1 cellular context compared by ENCODE assay signal in the genomic region with DNA sequence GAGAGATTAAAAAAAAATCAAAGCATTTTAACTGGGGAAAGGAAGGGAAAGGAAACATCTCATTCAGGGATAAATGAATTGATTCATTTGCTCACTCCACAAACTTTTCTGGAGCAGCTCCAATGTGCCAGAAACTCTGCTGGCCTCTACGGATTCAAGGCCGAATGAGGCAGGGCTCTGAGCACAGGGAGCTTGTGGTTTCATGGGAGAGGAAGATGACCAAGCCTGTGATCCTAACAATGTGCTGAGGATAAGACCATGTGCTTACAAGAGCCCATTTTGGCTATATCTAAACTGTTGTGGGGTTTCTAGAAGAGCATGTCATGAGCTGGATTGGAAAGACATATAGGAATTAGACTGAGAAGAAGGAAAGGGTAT.
TF ChIP-seq lines count a peak whose summit lies in the region.

No MANE protein-coding gene starts in this region.

TF ChIP-seq in IMR-90, 13 proteins besides CTCF, POLR2A, EP300 and RAD21:
- TF ChIP-seq FOS (IDR thresholded peaks at IDR 0.05; ENCODE audit: low read depth, low read length) = no peak
- no peak for TF ChIP-seq NFE2L2 (IDR thresholded peaks at IDR 0.05; ENCODE audit: low read depth, low read length)
- TF ChIP-seq MAFK (IDR thresholded peaks at IDR 0.05; ENCODE audit: low read depth, low read length) = no peak
- no peak for TF ChIP-seq MAZ (IDR thresholded peaks at IDR 0.05; ENCODE audit: borderline replicate concordance, low read depth, low read length)
- no peak for TF ChIP-seq BHLHE40 (IDR thresholded peaks at IDR 0.05; ENCODE audit: low read depth, low read length)
- no peak for TF ChIP-seq SMC3 (IDR thresholded peaks at IDR 0.05; ENCODE audit: low read depth, low read length)
- no peak for TF ChIP-seq USF2 (IDR thresholded peaks at IDR 0.05; ENCODE audit: low read depth, low read length)
- TF ChIP-seq MXI1 (IDR thresholded peaks at IDR 0.05; ENCODE audit: borderline replicate concordance, low read depth, low read length) = no peak
- no peak for TF ChIP-seq ELK1 (IDR thresholded peaks at IDR 0.05; ENCODE audit: borderline replicate concordance, low read depth, low read length)
- no peak for TF ChIP-seq RCOR1 (IDR thresholded peaks at IDR 0.05; ENCODE audit: insufficient replicate concordance, low read length)
- TF ChIP-seq RFX5 (IDR thresholded peaks at IDR 0.05; ENCODE audit: low read depth, low read length) = no peak
- no peak for TF ChIP-seq CHD1 (IDR thresholded peaks at IDR 0.05; ENCODE audit: low read depth, low read length)
- no peak for TF ChIP-seq CEBPB (IDR thresholded peaks at IDR 0.05; ENCODE audit: low read depth, low read length)
